In genomic region chr12:53453953-53454640, GRCh38 we compare ENCODE assay signal across 9 cellular contexts. TPM values are rescaled to one million over a fixed set of nuclear protein-coding genes. Genes with fewer than 3 reads are reported as not detected.
DNase-seq lines count a peak whose midpoint lies in the region; ATAC-seq and TF ChIP-seq lines count a peak whose summit lies in the region.
"Had no signal": no experiment of that assay in that cellular context is flagged by ENCODE, and none has a peak within 500 bp of the region (broad histone marks: within the 10 kb centered on the region; RNA-seq: fewer than 3 reads in every experiment).

No MANE protein-coding gene starts in this region.

- TF ChIP-seq CTCF in VCaP (conservative IDR thresholded peaks at IDR 0.05) (no peak), fibroblast of mammary gland (conservative IDR thresholded peaks at IDR 0.05; ENCODE audit: control insufficient read depth, insufficient read depth, low read depth, low read length) (no peak), spleen (IDR thresholded peaks at IDR 0.05 in 8 of 11, conservative IDR thresholded peaks at IDR 0.05 in 3 of 11) (no peak)

- H3K9me3 Mint-ChIP-seq in activated CD8-positive, alpha-beta memory T cell treated with anti-CD3 and anti-CD28 coated beads, Interleukin-2, amount 10 ng/mL, durations not matched to agents 7 days and 5 days (ENCODE audit: low read depth), result no peaks in the 10 kb centered on the region

- TF ChIP-seq POLR2A in spleen (IDR thresholded peaks at IDR 0.05), result no peak

- CTCF ChIA-PET in activated CD8-positive, alpha-beta memory T cell treated with anti-CD3 and anti-CD28 coated beads, Interleukin-2, amount 10 ng/mL, durations not matched to agents 7 days and 5 days (lab: Charles Lee), result interaction anchor here (1.0 to 1.4 kb wide), 3 partner anchors 23 to 133 kb away, joined by 3 to 5 read pairs (median 5); partner anchors contain the start of gene AAAS

- H3K27ac ChIP-seq in VCaP, result peak overlapping the region; percentile 93; the same call in 1 of the 2 replicates
- peak overlapping the region in 5 of 8 donors; percentile 41 to 97 (median 97) for H3K27ac ChIP-seq in spleen

- ATAC-seq in activated CD8-positive, alpha-beta memory T cell treated with anti-CD3 and anti-CD28 coated beads, Interleukin-2, amount 10 ng/mL, durations not matched to agents 7 days and 5 days, result no peak
- no peak for ATAC-seq in HG03039 (IDR thresholded peaks at IDR 0.05; ENCODE audit: unreplicated experiment)
- ATAC-seq: foreskin keratinocyte had no signal

- H3K4me1 Mint-ChIP-seq in activated CD8-positive, alpha-beta memory T cell treated with anti-CD3 and anti-CD28 coated beads, Interleukin-2, amount 10 ng/mL, durations not matched to agents 7 days and 5 days, result peaks cover 43% of the 10 kb centered on the region

- H3K36me3 Mint-ChIP-seq in activated CD8-positive, alpha-beta memory T cell treated with anti-CD3 and anti-CD28 coated beads, Interleukin-2, amount 10 ng/mL, durations not matched to agents 7 days and 5 days, result peaks cover 52% of the 10 kb centered on the region

- WGBS in spleen, 5 donors, result 35 to 47% (median 44%) methylated on average over 6 of the region's 6 CpGs

- intact Hi-C loops in spleen (cut with DNase I; ENCODE audit: low total_unique reads), result loop anchor here (10.0 kb wide), 1 partner anchor 51 kb away; the partner anchor contains the start of genes NPFF and TARBP2

- H3K27me3 Mint-ChIP-seq in activated CD8-positive, alpha-beta memory T cell treated with anti-CD3 and anti-CD28 coated beads, Interleukin-2, amount 10 ng/mL, durations not matched to agents 7 days and 5 days, result no peaks in the 10 kb centered on the region

- H3K9me3 ChIP-seq in spleen, result no peaks in the 10 kb centered on the region

- DNase-seq in activated CD8-positive, alpha-beta memory T cell treated with anti-CD3 and anti-CD28 coated beads, Interleukin-2, amount 10 ng/mL, durations not matched to agents 7 days and 5 days, result no peak
- no peak for DNase-seq in activated CD8-positive, alpha-beta memory T cell treated with anti-CD3 and anti-CD28 coated beads for 24 hours
- peak; percentile 24 for DNase-seq in fibroblast of mammary gland (ENCODE audit: low read depth)
- no peak for DNase-seq in spleen
- no peak for DNase-seq in pons (ENCODE audit: low spot score)
- DNase-seq in stimulated activated naive CD4-positive, alpha-beta T cell treated with Interleukin-2 at 50 U/mL for 16 hours (lab: John Stamatoyannopoulos, UW), result no peak
- DNase-seq: foreskin keratinocyte had no signal

- H3K4me3 ChIP-seq in fibroblast of mammary gland (ENCODE audit: control insufficient read depth, low read depth, low read length), result peak overlapping the region; percentile 82
- H3K4me3 ChIP-seq in spleen, result peak overlapping the region in 6 of 8 donors; percentile 9 to 83 (median 69)

- H3K27ac Mint-ChIP-seq in activated CD8-positive, alpha-beta memory T cell treated with anti-CD3 and anti-CD28 coated beads, Interleukin-2, amount 10 ng/mL, durations not matched to agents 7 days and 5 days, result peak overlapping the region; percentile 61

- peak overlapping the region; percentile 95 for H3K4me3 Mint-ChIP-seq in activated CD8-positive, alpha-beta memory T cell treated with anti-CD3 and anti-CD28 coated beads, Interleukin-2, amount 10 ng/mL, durations not matched to agents 7 days and 5 days

- H3K4me1 ChIP-seq in spleen, result peaks cover 25 to 64% (median 40%) of the 10 kb centered on the region in 6 donors

- no peaks in the 10 kb centered on the region for H3K27me3 ChIP-seq in spleen (replicated peaks in 1 of 7)
- H3K27me3 ChIP-seq: foreskin keratinocyte had no signal

- peaks cover 10 to 70% (median 50%) of the 10 kb centered on the region in 6 donors for H3K36me3 ChIP-seq in spleen

RNA-seq across cellular contexts. Expression of gene PCBP2, which starts 2.2 kb away (rescaled TPM):
- total RNA-seq in activated CD8-positive, alpha-beta memory T cell treated with anti-CD3 and anti-CD28 coated beads, Interleukin-2, amount 10 ng/mL, durations not matched to agents 7 days and 5 days, result 100 to 1,000 TPM; 721 to 867 TPM
- 100 to 1,000 TPM; 547 to 779 (median 652) TPM for total RNA-seq in spleen
- polyA plus RNA-seq in spleen, result 100 to 1,000 TPM; 449 to 459 (median 459) TPM

RNA-seq across cellular contexts. Expression of gene PRR13, which starts 12.6 kb away (rescaled TPM):
- 100 to 1,000 TPM; 235 to 244 TPM for total RNA-seq in activated CD8-positive, alpha-beta memory T cell treated with anti-CD3 and anti-CD28 coated beads, Interleukin-2, amount 10 ng/mL, durations not matched to agents 7 days and 5 days
- total RNA-seq in spleen, result 100 to 1,000 TPM; 127 to 230 (median 197) TPM
- polyA plus RNA-seq in spleen, result 100 to 1,000 TPM; 217 to 262 (median 223) TPM

RNA-seq across cellular contexts. Expression of gene AMHR2, which starts 30.4 kb away (rescaled TPM):
- not detected for total RNA-seq in activated CD8-positive, alpha-beta memory T cell treated with anti-CD3 and anti-CD28 coated beads, Interleukin-2, amount 10 ng/mL, durations not matched to agents 7 days and 5 days
- 10 to 100 TPM in 3 of 7 donors, 1 to 10 TPM in 4; 3.7 to 20.6 (median 8.8) TPM for total RNA-seq in spleen
- 1 to 10 TPM; 1.2 to 7.4 (median 1.7) TPM for polyA plus RNA-seq in spleen
- total RNA-seq: foreskin keratinocyte had no signal
- polyA plus RNA-seq: foreskin keratinocyte had no signal

RNA-seq across cellular contexts. Expression of gene MAP3K12, which starts 45.2 kb away (rescaled TPM):
- 10 to 100 TPM; 19.1 to 19.3 TPM for total RNA-seq in activated CD8-positive, alpha-beta memory T cell treated with anti-CD3 and anti-CD28 coated beads, Interleukin-2, amount 10 ng/mL, durations not matched to agents 7 days and 5 days
- 10 to 100 TPM; 13.6 to 27.4 (median 20.8) TPM for total RNA-seq in spleen
- 10 to 100 TPM in 2 of 3 donors, 1 to 10 TPM in 1; 8.0 to 13.7 (median 10.9) TPM for polyA plus RNA-seq in spleen

RNA-seq across cellular contexts. Expression of gene TARBP2, which starts 47.0 kb away (rescaled TPM):
- 10 to 100 TPM; 29.7 to 38.7 TPM for total RNA-seq in activated CD8-positive, alpha-beta memory T cell treated with anti-CD3 and anti-CD28 coated beads, Interleukin-2, amount 10 ng/mL, durations not matched to agents 7 days and 5 days
- 10 to 100 TPM; 25.9 to 43.7 (median 31.8) TPM for total RNA-seq in spleen
- polyA plus RNA-seq in spleen, result 10 to 100 TPM; 29.0 to 57.1 (median 42.7) TPM

Comparison
In these comparisons a context has a peak if more than half of its experiments do, and no peak if none do; other contexts are left out.
1. RNA of gene AMHR2, which starts 30.4 kb away (total RNA-seq): 3.7 to 20.6 TPM in spleen; not detected in activated CD8-positive, alpha-beta memory T cell treated with anti-CD3 and anti-CD28 coated beads, Interleukin-2, amount 10 ng/mL, durations not matched to agents 7 days and 5 days; every median in the first group is over 4 times any median in the second.